In genomic region chr11:18383388-18384156, GRCh38 we compare ENCODE assay signal across 8 cellular contexts. TPM values are rescaled to one million over a fixed set of nuclear protein-coding genes. Genes with fewer than 3 reads are reported as not detected.
DNase-seq lines count a peak whose midpoint lies in the region; ATAC-seq and TF ChIP-seq lines count a peak whose summit lies in the region.

No MANE protein-coding gene starts in this region.

- H3K9me3 ChIP-seq in liver (ENCODE audit: control insufficient read depth in 4 of 4, low read length in 3 of 4), result no peaks in the 10 kb centered on the region

- TF ChIP-seq CTCF in GM13976 (IDR thresholded peaks at IDR 0.05; ENCODE audit: borderline replicate concordance, control extremely low read depth, extremely low read depth, insufficient read depth, missing control alignments) (no peak), liver (IDR thresholded peaks at IDR 0.05; ENCODE audit: low read depth, low read length, missing input control) (no peak)

- peaks cover 7 to 23% (median 20%) of the 10 kb centered on the region in 4 donors for H3K4me1 ChIP-seq in liver (ENCODE audit: control insufficient read depth in 4 of 4, insufficient read depth in 4 of 4, low read length in 3 of 4)

- ATAC-seq in central memory CD8-positive, alpha-beta T cell (replicated peaks; ENCODE audit: extremely low read depth, poor library complexity, severe bottlenecking), result peak; percentile 75

- peaks cover 27% of the 10 kb centered on the region for H3K4me1 Mint-ChIP-seq in central memory CD8-positive, alpha-beta T cell

- no peak overlapping the region for H3K4me3 ChIP-seq in liver (ENCODE audit: low read depth in 1 of 3, low read length in 3 of 3)

- H3K27ac ChIP-seq in liver (ENCODE audit: low read depth in 1 of 2, low read length in 2 of 2), result peak overlapping the region; percentile 83 to 90

- H3K36me3 ChIP-seq in liver (ENCODE audit: control insufficient read depth in 4 of 4, insufficient read depth in 3 of 4, low read depth in 1 of 4, low read length in 3 of 4), result no peaks in the 10 kb centered on the region

- H3K27ac Mint-ChIP-seq in central memory CD8-positive, alpha-beta T cell (ENCODE audit: low read depth), result peak overlapping the region; percentile 98

- TF ChIP-seq RAD21 in liver (IDR thresholded peaks at IDR 0.05), result no peak

- H3K9ac ChIP-seq in liver (ENCODE audit: low read depth in 1 of 2, low read length in 2 of 2), result peak overlapping the region in 1 of 2 donors; percentile 8

- H3K27me3 ChIP-seq in liver (ENCODE audit: control insufficient read depth in 4 of 4, insufficient read depth in 4 of 4, low read length in 3 of 4), result no peaks in the 10 kb centered on the region

- peaks cover 12% of the 10 kb centered on the region for H3K36me3 Mint-ChIP-seq in central memory CD8-positive, alpha-beta T cell (ENCODE audit: insufficient read depth)

- H3K9me3 Mint-ChIP-seq in central memory CD8-positive, alpha-beta T cell, result no peaks in the 10 kb centered on the region

- in situ Hi-C loops in GM13976 (cut with MboI; ENCODE audit: low sequenced_read_pairs, unreplicated experiment), result no loop called here

- DNase-seq in GM13976 (ENCODE audit: low spot score), result peak; percentile 78
- peak; percentile 64 for DNase-seq in GOT3 (lab: John Stamatoyannopoulos, UW)
- DNase-seq in LHCN-M2 (ENCODE audit: low read depth), result peak; percentile 100
- DNase-seq in activated CD4-positive, CD25-positive, alpha-beta regulatory T cell treated with anti-CD3 and anti-CD28 coated beads, Interleukin-2, amount 50 U/mL, for 16 hours (ENCODE audit: low read depth, low spot score), result peak; percentile 44
- peak; percentile 21 to 53 for DNase-seq in central memory CD8-positive, alpha-beta T cell (ENCODE audit: low spot score in 2 of 2)
- DNase-seq in stimulated activated CD4-positive, alpha-beta T cell treated with anti-CD3 and anti-CD28 coated beads, Interleukin-4, amount 100 ng/mL, for 1 hour, result peak; percentile 70
- no peak for DNase-seq in NCI-H1105 treated with DMSO at 0.1 percent for 48 hours (lab: John Stamatoyannopoulos, UW)

- H3K4me3 Mint-ChIP-seq in central memory CD8-positive, alpha-beta T cell, result peak overlapping the region; percentile 71

- no peaks in the 10 kb centered on the region for H3K27me3 Mint-ChIP-seq in central memory CD8-positive, alpha-beta T cell

- WGBS in liver, result 26% methylated on average over 9 of the region's 9 CpGs

TF ChIP-seq in liver, 16 proteins besides CTCF, POLR2A, EP300 and RAD21:
- TF ChIP-seq GABPA (IDR thresholded peaks at IDR 0.05 in 1 of 2, conservative IDR thresholded peaks at IDR 0.05 in 1 of 2) (no peak), NR2F2 (IDR thresholded peaks at IDR 0.05) (no peak), JUND (IDR thresholded peaks at IDR 0.05) (no peak), ZBTB33 (IDR thresholded peaks at IDR 0.05) (no peak), SP1 (IDR thresholded peaks at IDR 0.05) (no peak), REST (IDR thresholded peaks at IDR 0.05) (no peak), ATF3 (IDR thresholded peaks at IDR 0.05) (no peak), HNF4A (conservative IDR thresholded peaks at IDR 0.05) (no peak), RXRA (IDR thresholded peaks at IDR 0.05) (no peak), FOXA2 (IDR thresholded peaks at IDR 0.05) (no peak), HNF4G (IDR thresholded peaks at IDR 0.05) (no peak), YY1 (IDR thresholded peaks at IDR 0.05) (no peak), TAF1 (conservative IDR thresholded peaks at IDR 0.05) (no peak), EGR1 (IDR thresholded peaks at IDR 0.05; ENCODE audit: low read depth in 2 of 2) (no peak), FOXA1 (IDR thresholded peaks at IDR 0.05) (no peak), MAX (IDR thresholded peaks at IDR 0.05) (no peak)
TF ChIP-seq in liver: peak in this region for 0.

RNA-seq across cellular contexts. Expression of gene LDHA, which starts 10.8 kb away (rescaled TPM):
- total RNA-seq in LHCN-M2 (2014; rRNA removed) (1,725 and 1,848 TPM in 2 replicates), liver (100 to 1,000 TPM; 215 to 799 TPM)
- 1,676 TPM for polyA plus RNA-seq in LHCN-M2 (2012)
- 100 to 1,000 TPM; 491 to 911 TPM for polyA plus RNA-seq in liver

RNA-seq across cellular contexts. Expression of gene LDHC, which starts 28.5 kb away (rescaled TPM):
- total RNA-seq in LHCN-M2 (2014; rRNA removed) (not detected in 2 replicates), liver (under 1 TPM in 1 of 2 donors, not detected in 1; 0.14 TPM)
- not detected for polyA plus RNA-seq in LHCN-M2 (2012)
- 1 to 10 TPM; 1.1 to 2.6 TPM for polyA plus RNA-seq in liver
